9 cellular contexts compared by ENCODE assay signal in the genomic region with DNA sequence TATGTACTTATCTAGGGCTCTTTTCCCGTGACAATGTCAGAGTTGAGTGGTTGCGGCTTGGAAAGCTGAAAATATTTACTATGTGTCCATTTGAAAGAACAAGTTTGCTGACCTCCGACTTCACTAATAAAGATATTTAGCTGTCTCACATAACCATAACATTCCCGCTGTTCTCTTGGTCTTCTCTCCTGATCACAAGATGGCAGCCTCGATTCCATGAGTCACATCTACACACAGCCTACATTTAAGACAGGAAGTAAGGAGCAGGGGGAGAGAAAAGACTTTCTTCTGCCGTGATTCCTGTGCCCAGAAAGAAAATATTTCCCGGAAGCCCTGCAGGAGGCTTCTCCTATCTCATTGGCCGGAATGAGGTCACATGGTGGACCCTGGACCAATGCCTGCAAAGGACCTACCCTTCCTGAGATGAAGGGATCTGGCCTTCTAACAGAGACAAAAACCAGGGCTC. TPM values are rescaled to one million over a fixed set of nuclear protein-coding genes. Genes with fewer than 3 reads are reported as not detected.
DNase-seq lines count a peak whose midpoint lies in the region; ATAC-seq lines count a peak whose summit lies in the region.
"Had no signal": no experiment of that assay in that cellular context is flagged by ENCODE, and none has a peak within 500 bp of the region (broad histone marks: within the 10 kb centered on the region; RNA-seq: fewer than 3 reads in every experiment).

No MANE protein-coding gene starts in this region.

- ATAC-seq in HG03432 (IDR thresholded peaks at IDR 0.05; ENCODE audit: unreplicated experiment) = no peak

- DNase-seq in GM04503 (ENCODE audit: low read depth) (peak; percentile 31), NCI-H774 (lab: John Stamatoyannopoulos, UW) (peak; percentile 50), fibroblast of gingiva (ENCODE audit: low read depth) (peak; percentile 34), renal cortical epithelial cell (ENCODE audit: low read depth) (peak; percentile 1), NCI-H146 (lab: John Stamatoyannopoulos, UW) (no peak), NCI-H2081 (lab: John Stamatoyannopoulos, UW) (no peak)
- no peak for DNase-seq in effector CD8-positive, alpha-beta T cell (lab: John Stamatoyannopoulos, UW)
- DNase-seq: activated T-cell treated with anti-CD3 and anti-CD28 coated beads, Interleukin-2, amount 50 U/mL, for 48 hours had no signal

RNA-seq across cellular contexts. Expression of a gene that starts 47.4 kb away (rescaled TPM):
- total RNA-seq in renal cortical epithelial cell = 12.1 and 42.2 TPM in 2 replicates

Comparison
In these comparisons a context has a peak if more than half of its experiments do, and no peak if none do; other contexts are left out.
1. DNase-seq: peak in GM04503 (single experiment), NCI-H774 (single experiment), fibroblast of gingiva (single experiment) and renal cortical epithelial cell (single experiment); none in NCI-H146 (single experiment), effector CD8-positive, alpha-beta T cell (single experiment) and NCI-H2081 (0 of 2).